In the genomic region with DNA sequence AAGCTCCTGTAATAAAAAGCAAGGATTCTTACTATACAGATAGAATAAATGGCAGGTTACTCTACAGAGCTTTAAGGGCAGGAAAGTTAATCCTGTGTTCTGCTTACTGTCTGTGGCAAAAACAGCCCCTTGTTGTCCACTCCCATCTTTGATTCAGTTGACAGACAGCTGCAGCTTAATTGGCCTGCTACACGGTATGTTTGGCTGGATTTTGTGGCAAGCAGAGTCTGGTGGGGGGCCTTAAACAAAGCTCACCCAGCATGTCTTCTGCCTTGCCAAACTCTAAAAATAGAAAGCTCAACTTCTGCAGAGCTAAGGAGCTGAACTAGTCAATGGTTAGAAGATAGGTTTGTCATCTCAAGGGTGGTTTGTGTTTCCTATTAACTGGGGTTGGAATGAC, we compare ENCODE assay signal across 15 cellular contexts.
A peak's percentile ranks its signal among the peaks of the same experiment; 100 is the strongest.
DNase-seq lines count a peak whose midpoint lies in the region; ATAC-seq and TF ChIP-seq lines count a peak whose summit lies in the region.
"Had no signal": no experiment of that assay in that cellular context is flagged by ENCODE, and none has a peak within 500 bp of the region (broad histone marks: within the 10 kb centered on the region; RNA-seq: fewer than 3 reads in every experiment).

No MANE protein-coding gene starts in this region.

- H2BK15ac ChIP-seq in mesenchymal stem cell (ENCODE audit: low read depth, poor library complexity, severe bottlenecking), result no peak overlapping the region

- H3K9me3 Mint-ChIP-seq in activated T-cell treated with anti-CD3 and anti-CD28 coated beads, Interleukin-2, amount 50 U/mL, for 72 hours, result no peaks in the 10 kb centered on the region

- peak overlapping the region in 1 of 2 experiments; percentile 41 for H2BK12ac ChIP-seq in mesenchymal stem cell (ENCODE audit: low read length in 2 of 2)

- H3K23ac ChIP-seq in mesenchymal stem cell (ENCODE audit: low read length in 2 of 2), result no peak overlapping the region

- H2BK5ac ChIP-seq in mesenchymal stem cell (ENCODE audit: low read depth, low read length, poor library complexity, severe bottlenecking), result no peak overlapping the region

- no peaks in the 10 kb centered on the region for H3K4me1 Mint-ChIP-seq in activated T-cell treated with anti-CD3 and anti-CD28 coated beads, Interleukin-2, amount 50 U/mL, for 72 hours (ENCODE audit: low read depth)

- DNase-seq in NCI-H748 (lab: John Stamatoyannopoulos, UW; ENCODE audit: unreplicated experiment) (peak; percentile 80), NCI-H748 treated with DMSO at 0.1 percent for 48 hours (lab: John Stamatoyannopoulos, UW) (no peak), NCI-H446 treated with DMSO at 0.1 percent for 48 hours (lab: John Stamatoyannopoulos, UW) (peak; percentile 85), mesenchymal stem cell (no peak), retinal pigment epithelial cell (ENCODE audit: low read depth) (peak; percentile 61)
- DNase-seq in activated CD4-positive, CD25-positive, alpha-beta regulatory T cell (lab: John Stamatoyannopoulos, UW), result no peak
- DNase-seq in activated T-cell treated with anti-CD3 and anti-CD28 coated beads, Interleukin-2, amount 50 U/mL, for 72 hours, result no peak
- DNase-seq: DMS79, NCI-H187 treated with DMSO at 0.1 percent for 48 hours, NCI-H2171 treated with DMSO at 0.1 percent for 48 hours, NCI-H774, SIG-M5 had no signal

- no peak overlapping the region for H2AK5ac ChIP-seq in mesenchymal stem cell (ENCODE audit: low read length, severe bottlenecking)

- H3K36me3 ChIP-seq in mesenchymal stem cell (ENCODE audit: control insufficient read depth in 1 of 2, insufficient read depth in 2 of 2, low read depth in 1 of 2, low read length in 2 of 2), result no peaks in the 10 kb centered on the region

- H4K91ac ChIP-seq in mesenchymal stem cell (ENCODE audit: low read length), result no peak overlapping the region

- H3K4me3 ChIP-seq in mesenchymal stem cell (ENCODE audit: insufficient read depth in 1 of 2, low read depth in 1 of 2, low read length in 2 of 2), result no peak overlapping the region
- no peak overlapping the region for H3K4me3 ChIP-seq in retinal pigment epithelial cell (ENCODE audit: low read length)

- H3K27me3 Mint-ChIP-seq in activated T-cell treated with anti-CD3 and anti-CD28 coated beads, Interleukin-2, amount 50 U/mL, for 72 hours (ENCODE audit: low read depth), result peaks cover 20% of the 10 kb centered on the region

- no peak overlapping the region for H2BK120ac ChIP-seq in mesenchymal stem cell (ENCODE audit: low read depth, low read length)

- H3K27ac ChIP-seq in mesenchymal stem cell (ENCODE audit: low read length, poor library complexity, severe bottlenecking), result no peak overlapping the region
- H3K27ac ChIP-seq: C4-2B, HL-60 had no signal

- H4K8ac ChIP-seq in mesenchymal stem cell (ENCODE audit: low read length), result peak overlapping the region; percentile 23

- H3K79me1 ChIP-seq in mesenchymal stem cell (replicated peaks; ENCODE audit: low read length, poor library complexity, severe bottlenecking), result no peaks in the 10 kb centered on the region

- H2AFZ ChIP-seq in mesenchymal stem cell (ENCODE audit: low read depth, low read length), result no peak overlapping the region

- H3K9ac ChIP-seq in mesenchymal stem cell (ENCODE audit: low read length), result no peak overlapping the region

- no peaks in the 10 kb centered on the region for H3K9me3 ChIP-seq in mesenchymal stem cell (ENCODE audit: control insufficient read depth, low read length)

- no peak for ATAC-seq in activated T-cell treated with anti-CD3 and anti-CD28 coated beads, Interleukin-2, amount 50 U/mL, for 72 hours (replicated peaks in 1 of 2)
- ATAC-seq in GM21423 (IDR thresholded peaks at IDR 0.05; ENCODE audit: unreplicated experiment), result no peak

- H3K4me2 ChIP-seq in mesenchymal stem cell (ENCODE audit: low read length, poor library complexity, severe bottlenecking), result no peak overlapping the region

- H3K36me3 Mint-ChIP-seq in activated T-cell treated with anti-CD3 and anti-CD28 coated beads, Interleukin-2, amount 50 U/mL, for 72 hours (ENCODE audit: insufficient read depth in 2 of 2), result no peaks in the 10 kb centered on the region

- H3K4me1 ChIP-seq in mesenchymal stem cell (ENCODE audit: control insufficient read depth, insufficient read depth, low read depth, low read length), result peaks cover 2% of the 10 kb centered on the region

- no peak overlapping the region for H3K4ac ChIP-seq in mesenchymal stem cell (ENCODE audit: low read depth in 1 of 2, low read length in 2 of 2)

- no peak overlapping the region for H3K27ac Mint-ChIP-seq in activated T-cell treated with anti-CD3 and anti-CD28 coated beads, Interleukin-2, amount 50 U/mL, for 72 hours

- H3K14ac ChIP-seq in mesenchymal stem cell (ENCODE audit: low read length in 2 of 2), result no peak overlapping the region

- H3K4me3 Mint-ChIP-seq in activated T-cell treated with anti-CD3 and anti-CD28 coated beads, Interleukin-2, amount 50 U/mL, for 72 hours, result no peak overlapping the region

- H3K27me3 ChIP-seq in mesenchymal stem cell (ENCODE audit: control insufficient read depth in 1 of 2, insufficient read depth in 1 of 2, low read length in 2 of 2), result no peaks in the 10 kb centered on the region

- no peak for TF ChIP-seq CTCF in retinal pigment epithelial cell (conservative IDR thresholded peaks at IDR 0.05; ENCODE audit: low read depth, low read length)

- no peak overlapping the region for H3K18ac ChIP-seq in mesenchymal stem cell (ENCODE audit: low read depth in 1 of 2, low read length in 2 of 2)

- 29% methylated on average over 1 of the region's 1 CpG for WGBS in mesenchymal stem cell

Comparison
In these comparisons a context has a peak if more than half of its experiments do, and no peak if none do; other contexts are left out.
1. DNase-seq: peak in NCI-H748 (single experiment), NCI-H446 treated with DMSO at 0.1 percent for 48 hours (single experiment) and retinal pigment epithelial cell (single experiment); none in NCI-H748 treated with DMSO at 0.1 percent for 48 hours (single experiment), mesenchymal stem cell (single experiment), activated CD4-positive, CD25-positive, alpha-beta regulatory T cell (0 of 4) and activated T-cell treated with anti-CD3 and anti-CD28 coated beads, Interleukin-2, amount 50 U/mL, for 72 hours (0 of 2).